ENCODE assay signal across 16 cellular contexts in genomic region chr2:203551653-203552250, GRCh38. TPM values are rescaled to one million over a fixed set of nuclear protein-coding genes. Genes with fewer than 3 reads are reported as not detected.
DNase-seq lines count a peak whose midpoint lies in the region; ATAC-seq, FAIRE-seq and TF ChIP-seq lines count a peak whose summit lies in the region.
"Had no signal": no experiment of that assay in that cellular context is flagged by ENCODE, and none has a peak within 500 bp of the region (broad histone marks: within the 10 kb centered on the region; RNA-seq: fewer than 3 reads in every experiment).

No MANE protein-coding gene starts in this region.

- H3K36me3 ChIP-seq in left ventricle myocardium inferior (no peaks in the 10 kb centered on the region), body of pancreas (replicated peaks in 1 of 2; ENCODE audit: insufficient read depth in 1 of 2, low read depth in 2 of 2) (no peaks in the 10 kb centered on the region), HepG2 (replicated peaks in 1 of 2; ENCODE audit: control insufficient read depth in 1 of 2, insufficient read depth in 2 of 2, low read length in 2 of 2) (no peaks in the 10 kb centered on the region), neural progenitor cell (no peaks in the 10 kb centered on the region)
- H3K36me3 ChIP-seq: spleen, thoracic aorta had no signal

- in situ Hi-C loops in HepG2 (cut with HindIII; ENCODE audit: extremely low pct_ligation_motif_present, low pct_unique_long_range_greater_than_20kb): no loop called here

- H3K4me3 ChIP-seq in left ventricle myocardium inferior: no peak overlapping the region
- H3K4me3 ChIP-seq in body of pancreas: no peak overlapping the region
- no peak overlapping the region for H3K4me3 ChIP-seq in HepG2 (replicated peaks in 1 of 3; ENCODE audit: insufficient read depth in 1 of 3, low read depth in 2 of 3, low read length in 3 of 3)
- H3K4me3 ChIP-seq in neural progenitor cell: no peak overlapping the region
- H3K4me3 ChIP-seq: spleen, thoracic aorta had no signal

- no peaks in the 10 kb centered on the region for H3K27me3 ChIP-seq in left ventricle myocardium inferior (ENCODE audit: low read depth)
- no peaks in the 10 kb centered on the region for H3K27me3 ChIP-seq in body of pancreas
- H3K27me3 ChIP-seq in HepG2 (ENCODE audit: control insufficient read depth in 1 of 2, insufficient read depth in 2 of 2, low read length in 2 of 2): no peaks in the 10 kb centered on the region
- H3K27me3 ChIP-seq in neural progenitor cell: no peaks in the 10 kb centered on the region

- intact Hi-C loops in Right ventricle myocardium superior (cut with DNase I) (no loop called here), left ventricle myocardium inferior (cut with micrococcal nuclease) (no loop called here), body of pancreas (cut with DNase I) (no loop called here), HepG2 (cut with micrococcal nuclease; ENCODE audit: unreplicated experiment) (no loop called here)

- H3F3A ChIP-seq in neural progenitor cell (ENCODE audit: low read depth): no peaks in the 10 kb centered on the region

- BruUV-seq in HepG2 (replicated peaks; lab: Mats Ljungman, UMichigan): no TSS peak

- ATAC-seq in Right ventricle myocardium superior (ENCODE audit: poor library complexity) (peak; percentile 15), body of pancreas (peak; percentile 67), HepG2 (peak; percentile 66; the same call in 2 of the 3 replicates), GM21529 (IDR thresholded peaks at IDR 0.05; ENCODE audit: unreplicated experiment) (no peak), HG03342 (IDR thresholded peaks at IDR 0.05; ENCODE audit: unreplicated experiment) (no peak)
- ATAC-seq: natural killer cell had no signal

- H3K9me3 ChIP-seq in left ventricle myocardium inferior (replicated peaks): no peaks in the 10 kb centered on the region
- no peaks in the 10 kb centered on the region for H3K9me3 ChIP-seq in body of pancreas
- H3K9me3 ChIP-seq in HepG2 (ENCODE audit: low read length): no peaks in the 10 kb centered on the region
- H3K9me3 ChIP-seq in neural progenitor cell (ENCODE audit: low read depth): no peaks in the 10 kb centered on the region
- H3K9me3 ChIP-seq: spleen, thoracic aorta had no signal

- H3K4me1 ChIP-seq in left ventricle myocardium inferior (no peaks in the 10 kb centered on the region), body of pancreas (no peaks in the 10 kb centered on the region), HepG2 (ENCODE audit: insufficient read depth, low read length) (peaks cover 7% of the 10 kb centered on the region; the same call in 1 of the 2 replicates), neural progenitor cell (no peaks in the 10 kb centered on the region)
- H3K4me1 ChIP-seq: spleen had no signal

- TF ChIP-seq CTCF in left ventricle myocardium inferior (IDR thresholded peaks at IDR 0.05; ENCODE audit: borderline replicate concordance) (no peak), body of pancreas (IDR thresholded peaks at IDR 0.05) (no peak), HepG2 (CRISPR knock-in tag; IDR thresholded peaks at IDR 0.05) (no peak), type B pancreatic cell (conservative IDR thresholded peaks at IDR 0.05) (no peak), neural progenitor cell (IDR thresholded peaks at IDR 0.05) (no peak)

- peaks cover 5% of the 10 kb centered on the region for H3K27me3 Mint-ChIP-seq in type B pancreatic cell
- H3K27me3 Mint-ChIP-seq in neural progenitor cell (ENCODE audit: insufficient read depth, low read depth): peaks cover 4% of the 10 kb centered on the region

- no peak for TF ChIP-seq RAD21 in HepG2 (CRISPR knock-in tag; IDR thresholded peaks at IDR 0.05)

- H3K4me3 Mint-ChIP-seq in type B pancreatic cell: no peak overlapping the region
- H3K4me3 Mint-ChIP-seq in neural progenitor cell: no peak overlapping the region
- H3K4me3 Mint-ChIP-seq: natural killer cell had no signal

- H3K9me3 Mint-ChIP-seq in type B pancreatic cell (no peaks in the 10 kb centered on the region), neural progenitor cell (no peaks in the 10 kb centered on the region)
- H3K9me3 Mint-ChIP-seq: natural killer cell had no signal

- TF ChIP-seq POLR2A in body of pancreas (IDR thresholded peaks at IDR 0.05) (no peak), HepG2 (IDR thresholded peaks at IDR 0.05; ENCODE audit: insufficient read depth in 1 of 2, low read depth in 2 of 2, low read length in 2 of 2) (no peak)

- DNase-seq in Right ventricle myocardium superior (no peak), left ventricle myocardium inferior (no peak), body of pancreas (peak in 3 of 4 donors; percentile 13 to 36 (median 29)), HepG2 (ENCODE audit: low spot score) (peak; percentile 30), type B pancreatic cell (ENCODE audit: extremely low spot score, unreplicated experiment) (no peak), neural progenitor cell (ENCODE audit: low spot score) (no peak)
- DNase-seq: ACHN; activated CD4-positive, alpha-beta T cell treated with anti-CD3 and anti-CD28 coated beads, Interleukin-2, amount 50 U/mL, for 4 hours; natural killer cell; NCI-H1048; NCI-H510A; spleen had no signal

- H3K79me2 ChIP-seq in HepG2 (ENCODE audit: insufficient read depth, low read length): no peaks in the 10 kb centered on the region
- H3K79me2 ChIP-seq in neural progenitor cell (ENCODE audit: low read depth): no peaks in the 10 kb centered on the region

- H2AFZ ChIP-seq in HepG2 (ENCODE audit: low read length) (no peak overlapping the region), neural progenitor cell (replicated peaks) (no peak overlapping the region)

- H3K27ac Mint-ChIP-seq in type B pancreatic cell: peak overlapping the region; percentile 41
- H3K27ac Mint-ChIP-seq in neural progenitor cell: no peak overlapping the region
- H3K27ac Mint-ChIP-seq: natural killer cell had no signal

- H3K27ac ChIP-seq in left ventricle myocardium inferior (replicated peaks) (no peak overlapping the region), body of pancreas (peak overlapping the region in 1 of 4 donors; percentile 1), HepG2 (ENCODE audit: extremely low read length, insufficient read depth, low read length) (no peak overlapping the region), neural progenitor cell (no peak overlapping the region)
- H3K27ac ChIP-seq: spleen, thoracic aorta had no signal

- H3K4me1 Mint-ChIP-seq in type B pancreatic cell (ENCODE audit: unreplicated experiment): peaks cover 12% of the 10 kb centered on the region
- H3K4me1 Mint-ChIP-seq in neural progenitor cell: no peaks in the 10 kb centered on the region
- H3K4me1 Mint-ChIP-seq: natural killer cell had no signal

- peak; percentile 11 to 16; a peak in 1 of 4 replicates for TF ChIP-seq EP300 in HepG2 (IDR thresholded peaks at IDR 0.05; ENCODE audit: low read depth in 2 of 2, low read length in 2 of 2)
- TF ChIP-seq EP300 in HepG2 (CRISPR knock-in tag; IDR thresholded peaks at IDR 0.05; ENCODE audit: borderline replicate concordance): no peak

- H3K9ac ChIP-seq in HepG2 (ENCODE audit: insufficient read depth, low read depth, low read length): no peak overlapping the region
- H3K9ac ChIP-seq in neural progenitor cell: no peak overlapping the region

- H3K4me2 ChIP-seq in HepG2 (ENCODE audit: low read depth, low read length) (no peak overlapping the region), neural progenitor cell (no peak overlapping the region)

- no peaks in the 10 kb centered on the region for H4K20me1 ChIP-seq in HepG2 (ENCODE audit: insufficient read depth, low read length)
- no peaks in the 10 kb centered on the region for H4K20me1 ChIP-seq in neural progenitor cell (ENCODE audit: low read depth)

- WGBS in body of pancreas, 2 donors: 46 to 49% methylated on average over 4 of the region's 4 CpGs
- WGBS in HepG2 (ENCODE audit: low lambda C conversion rate): 13% methylated on average over 4 of the region's 4 CpGs

- POLR2A ChIA-PET in HepG2 (lab: Yijun Ruan, JAX): no interaction called here

- H3K36me3 Mint-ChIP-seq in type B pancreatic cell (no peaks in the 10 kb centered on the region), neural progenitor cell (no peaks in the 10 kb centered on the region)
- H3K36me3 Mint-ChIP-seq: natural killer cell had no signal

- FAIRE-seq in HepG2 (lab: Jason Lieb, UNC): peak; percentile 8
- FAIRE-seq: frontal cortex had no signal

- CTCF ChIA-PET in HepG2 (lab: Yijun Ruan, JAX; ENCODE audit: low intra/inter-chr PET ratio, low total read pairs): no interaction called here

TF ChIP-seq in HepG2, 621 proteins besides CTCF, POLR2A, EP300 and RAD21 (continues in another document):
- TF ChIP-seq NPAS2 (CRISPR knock-in tag; IDR thresholded peaks at IDR 0.05; ENCODE audit: borderline replicate concordance): no peak
- no peak for TF ChIP-seq NR2F6 (IDR thresholded peaks at IDR 0.05)
- TF ChIP-seq NR2F6 (CRISPR knock-in tag; IDR thresholded peaks at IDR 0.05): 0 out of 2 replicates have a peak, but pooled peaks have one; percentile 20

RNA-seq across cellular contexts. Expression of gene RAPH1, which starts 16.7 kb away (rescaled TPM):
- total RNA-seq in Right ventricle myocardium superior: 11.9 TPM
- 17.2 TPM for total RNA-seq in left ventricle myocardium inferior
- total RNA-seq in body of pancreas: 10 to 100 TPM; 11.9 TPM
- 6.7 and 17.9 TPM in 2 replicates for total RNA-seq in HepG2 (2016; rRNA removed; fragmentation: Illumina TruSeq; extraction: Trizol)
- total RNA-seq in HepG2 (2016; cell fraction: cytosol; rRNA removed; fragmentation: Illumina TruSeq; extraction: Trizol; ENCODE audit: low read depth): 9.6 and 10.3 TPM in 2 replicates
- 6.1 and 18.5 TPM in 2 replicates for total RNA-seq in HepG2 (2016; cell fraction: insoluble cytoplasmic fraction; rRNA removed; fragmentation: Illumina TruSeq; extraction: Trizol)
- 11.9 and 16.6 TPM in 2 replicates for total RNA-seq in HepG2 (2016; cell fraction: membrane; rRNA removed; fragmentation: Illumina TruSeq; extraction: Trizol)
- 14.0 and 19.2 TPM in 2 replicates for total RNA-seq in HepG2 (2016; cell fraction: nucleus; rRNA removed; fragmentation: Illumina TruSeq; extraction: Trizol)
- polyA plus RNA-seq in HepG2 (2011; rRNA removed): 5.3 TPM in 2 replicates
- 2.0 and 2.9 TPM in 2 replicates for polyA plus RNA-seq in HepG2 (2011; cell fraction: cytosol; rRNA removed)
- polyA plus RNA-seq in HepG2 (2011; cell fraction: nucleus; rRNA removed): 4.2 and 5.9 TPM in 2 replicates
- polyA plus RNA-seq in HepG2 (2012): 6.5 and 7.6 TPM in 2 replicates
- polyA plus RNA-seq in HepG2 (2016; cell fraction: cytosol; fragmentation: Illumina TruSeq; extraction: Trizol; ENCODE audit: low read depth): 1.4 and 2.7 TPM in 2 replicates
- polyA plus RNA-seq in HepG2 (2016; cell fraction: insoluble cytoplasmic fraction; fragmentation: Illumina TruSeq; extraction: Trizol; ENCODE audit: low read depth): 6.2 and 8.1 TPM in 2 replicates
- polyA plus RNA-seq in HepG2 (2016; cell fraction: membrane; fragmentation: Illumina TruSeq; extraction: Trizol; ENCODE audit: low read depth): 2.3 and 2.5 TPM in 2 replicates
- polyA plus RNA-seq in HepG2 (2016; cell fraction: nucleus; fragmentation: Illumina TruSeq; extraction: Trizol; ENCODE audit: insufficient read depth, low read depth): 12.1 and 13.7 TPM in 2 replicates
- polyA minus RNA-seq in HepG2 (2011; rRNA and poly(A)+ RNA removed; ENCODE audit: low replicate concordance): 9.4 and 9.7 TPM in 2 replicates
- polyA minus RNA-seq in HepG2 (2011; cell fraction: cytosol; rRNA and poly(A)+ RNA removed): 9.3 and 11.0 TPM in 2 replicates
- polyA minus RNA-seq in HepG2 (2011; cell fraction: nucleus; rRNA and poly(A)+ RNA removed): 13.0 and 19.0 TPM in 2 replicates
- total RNA-seq in type B pancreatic cell (ENCODE audit: low replicate concordance): 15.4 and 25.7 TPM in 2 replicates
- 9.3 and 11.2 TPM in 2 replicates for total RNA-seq in neural progenitor cell (ENCODE audit: low replicate concordance)

Comparison
In these comparisons a context has a peak if more than half of its experiments do, and no peak if none do; other contexts are left out.
1. ATAC-seq: peak in Right ventricle myocardium superior (single experiment), body of pancreas (single experiment) and HepG2 (single experiment); none in GM21529 (single experiment) and HG03342 (single experiment).
2. DNase-seq: peak in body of pancreas (3 of 4) and HepG2 (single experiment); none in Right ventricle myocardium superior (single experiment), left ventricle myocardium inferior (single experiment), type B pancreatic cell (single experiment) and neural progenitor cell (single experiment).